26 cellular contexts compared by ENCODE assay signal in genomic region chr13:41196011-41196410, GRCh38. TPM values are rescaled to one million over a fixed set of nuclear protein-coding genes. Genes with fewer than 3 reads are reported as not detected.
DNase-seq lines count a peak whose midpoint lies in the region; ATAC-seq, FAIRE-seq and TF ChIP-seq lines count a peak whose summit lies in the region.
"Had no signal": no experiment of that assay in that cellular context is flagged by ENCODE, and none has a peak within 500 bp of the region (broad histone marks: within the 10 kb centered on the region; RNA-seq: fewer than 3 reads in every experiment).

No MANE protein-coding gene starts in this region.

- H3K9ac ChIP-seq in OCI-LY3 (ENCODE audit: low read length): no peak overlapping the region
- H3K9ac ChIP-seq in K562 (ENCODE audit: insufficient read depth in 1 of 2, low read depth in 2 of 2, low read length in 2 of 2): no peak overlapping the region

- peaks cover 18% of the 10 kb centered on the region for H3K36me3 Mint-ChIP-seq in CD4-positive, alpha-beta T cell (ENCODE audit: low read depth)
- H3K36me3 Mint-ChIP-seq in stimulated activated memory B cell treated with anti-CD40 and anti-IgM and Interleukin-4, amounts not matched to agents 10 μg/mL and 1 μg/mL and 100 μg/mL, for 72 hours: peaks cover 15% of the 10 kb centered on the region

- H3K4me1 ChIP-seq in OCI-LY3 (ENCODE audit: low read length) (peaks cover 34% of the 10 kb centered on the region), K562 (replicated peaks in 1 of 2; ENCODE audit: control insufficient read depth in 2 of 2, insufficient read depth in 2 of 2, low read length in 2 of 2) (peaks cover 4 to 11% of the 10 kb centered on the region in 2 experiments; a peak in 4 of 5 replicates), mucosa of descending colon (ENCODE audit: low read depth) (peaks cover 5% of the 10 kb centered on the region)

- no peak for TF ChIP-seq EP300 in K562 (IDR thresholded peaks at IDR 0.05; ENCODE audit: low read length)

- no peak for TF ChIP-seq RAD21 in K562 (CRISPR knock-in tag; conservative IDR thresholded peaks at IDR 0.05 in 1 of 2, IDR thresholded peaks at IDR 0.05 in 1 of 2)

- no peak overlapping the region for H2AFZ ChIP-seq in OCI-LY3 (ENCODE audit: low read depth, low read length)
- H2AFZ ChIP-seq in K562 (ENCODE audit: low read depth, low read length): 0 out of 2 replicates have a peak overlapping the region, but pooled peaks have one; percentile 8

- H3K27ac ChIP-seq in CD4-positive, alpha-beta T cell (ENCODE audit: low read depth, low read length): no peak overlapping the region
- H3K27ac ChIP-seq in OCI-LY3 (ENCODE audit: low read length) (no peak overlapping the region), K562 (ENCODE audit: extremely low read depth, low read depth, low read length) (no peak overlapping the region)
- H3K27ac ChIP-seq: C4-2B, RWPE1 had no signal

- intact Hi-C loops in CD4-positive, alpha-beta T cell (cut with DNase I, micrococcal nuclease): loop anchor here (10.0 kb wide), 3 partner anchors 119 to 271 kb away; partner anchors contain the start of gene NAA16 (in 1 of the 2)
- intact Hi-C loops in K562 (cut with micrococcal nuclease) (no loop called here), mucosa of descending colon (cut with DNase I, micrococcal nuclease) (loop anchor here in 1 of 2 donors (10.0 kb wide), 1 partner anchor 61 kb away; the partner anchor contains the start of gene KBTBD6)

- no peak for TF ChIP-seq CTCF in CD4-positive, alpha-beta T cell (IDR thresholded peaks at IDR 0.05)
- no peak for TF ChIP-seq CTCF in OCI-LY3 (IDR thresholded peaks at IDR 0.05; ENCODE audit: low read depth, low read length)
- TF ChIP-seq CTCF in K562 (IDR thresholded peaks at IDR 0.05 in 2 of 3, conservative IDR thresholded peaks at IDR 0.05 in 1 of 3; ENCODE audit: insufficient read depth in 2 of 3, low read depth in 1 of 3, low read length in 3 of 3): no peak
- no peak for TF ChIP-seq CTCF in mucosa of descending colon (IDR thresholded peaks at IDR 0.05)

- H3K9me3 Mint-ChIP-seq in CD4-positive, alpha-beta T cell: no peaks in the 10 kb centered on the region
- peaks cover 10% of the 10 kb centered on the region for H3K9me3 Mint-ChIP-seq in stimulated activated memory B cell treated with anti-CD40 and anti-IgM and Interleukin-4, amounts not matched to agents 10 μg/mL and 1 μg/mL and 100 μg/mL, for 72 hours
- H3K9me3 Mint-ChIP-seq: CD8-positive, alpha-beta memory T cell had no signal

- DNase-seq in CD4-positive, alpha-beta T cell: no peak
- DNase-seq in K562 (ENCODE audit: extremely low read depth in 1 of 4, low spot score in 3 of 4) (no peak), mucosa of descending colon (no peak), hypothalamus (lab: John Stamatoyannopoulos, UW) (no peak)
- DNase-seq: CD8-positive, alpha-beta memory T cell; DMS 273 treated with DMSO at 0.1 percent for 48 hours; DMS79 treated with DMSO at 0.1 percent for 48 hours; GF-D8; KBM-7; MG63; NCI-H1105 treated with DMSO at 0.1 percent for 48 hours; NCI-H146; NCI-H1930; NCI-H2107; NCI-H524; NK-92 treated with Interleukin-12 subunit alpha and Interleukin-12 subunit beta, amount 100 ng/mL, for 24 hours; SHP77; SW 1271 had no signal

- H3K79me2 ChIP-seq in OCI-LY3 (ENCODE audit: low read length) (no peaks in the 10 kb centered on the region), K562 (ENCODE audit: control insufficient read depth, insufficient read depth, low read length) (peaks cover 12% of the 10 kb centered on the region)

- in situ Hi-C loops in K562 (cut with MboI): no loop called here

- H3K9me1 ChIP-seq in K562 (ENCODE audit: control insufficient read depth, insufficient read depth, low read length): no peaks in the 10 kb centered on the region

- peaks cover 29% of the 10 kb centered on the region for H3K4me1 Mint-ChIP-seq in CD4-positive, alpha-beta T cell (ENCODE audit: low read depth)
- H3K4me1 Mint-ChIP-seq in stimulated activated memory B cell treated with anti-CD40 and anti-IgM and Interleukin-4, amounts not matched to agents 10 μg/mL and 1 μg/mL and 100 μg/mL, for 72 hours: peaks cover 53% of the 10 kb centered on the region

- no peaks in the 10 kb centered on the region for H3K9me3 ChIP-seq in CD4-positive, alpha-beta T cell (ENCODE audit: control insufficient read depth, low read length)
- no peaks in the 10 kb centered on the region for H3K9me3 ChIP-seq in OCI-LY3 (ENCODE audit: insufficient read depth, low read length)
- H3K9me3 ChIP-seq in K562 (replicated peaks; ENCODE audit: control insufficient read depth, insufficient read depth, low read depth, low read length): no peaks in the 10 kb centered on the region
- no peaks in the 10 kb centered on the region for H3K9me3 ChIP-seq in mucosa of descending colon

- no peak overlapping the region for H3K27ac Mint-ChIP-seq in CD4-positive, alpha-beta T cell
- H3K27ac Mint-ChIP-seq in stimulated activated memory B cell treated with anti-CD40 and anti-IgM and Interleukin-4, amounts not matched to agents 10 μg/mL and 1 μg/mL and 100 μg/mL, for 72 hours: peak overlapping the region; percentile 22
- H3K27ac Mint-ChIP-seq: B cell; CD8-positive, alpha-beta memory T cell had no signal

- peak overlapping the region; percentile 38 for H3K4me3 Mint-ChIP-seq in CD4-positive, alpha-beta T cell
- H3K4me3 Mint-ChIP-seq in stimulated activated memory B cell treated with anti-CD40 and anti-IgM and Interleukin-4, amounts not matched to agents 10 μg/mL and 1 μg/mL and 100 μg/mL, for 72 hours: no peak overlapping the region
- H3K4me3 Mint-ChIP-seq: B cell had no signal

- POLR2A ChIA-PET in CD4-positive, alpha-beta T cell (lab: Charles Lee): interaction anchor here (0.6 to 1.3 kb wide), 2 partner anchors 77 to 135 kb away, joined by 4 to 5 read pairs; partner anchors contain the start of gene WBP4
- POLR2A ChIA-PET in K562 (lab: Yijun Ruan, JAX): no interaction called here

- no peak for ATAC-seq in CD4-positive, alpha-beta T cell (ENCODE audit: poor library complexity)
- ATAC-seq in K562 (no peak), mucosa of descending colon (no peak), GM21423 (IDR thresholded peaks at IDR 0.05; ENCODE audit: unreplicated experiment) (no peak)
- no peak for ATAC-seq in stimulated activated memory B cell treated with anti-CD40 and anti-IgM and Interleukin-4, amounts not matched to agents 10 μg/mL and 1 μg/mL and 100 μg/mL, for 72 hours

- no TSS peak for BruUV-seq in K562 (replicated peaks; lab: Mats Ljungman, UMichigan)

- no peaks in the 10 kb centered on the region for H3K27me3 ChIP-seq in CD4-positive, alpha-beta T cell (ENCODE audit: control insufficient read depth, insufficient read depth, low read length)
- H3K27me3 ChIP-seq in OCI-LY3 (ENCODE audit: low read depth, low read length): no peaks in the 10 kb centered on the region
- no peaks in the 10 kb centered on the region for H3K27me3 ChIP-seq in K562 (ENCODE audit: control insufficient read depth in 2 of 2, insufficient read depth in 2 of 2, low read length in 2 of 2)
- H3K27me3 ChIP-seq: MG63 had no signal

- TF ChIP-seq POLR2A in K562 (conservative IDR thresholded peaks at IDR 0.05): no peak

- H4K20me1 ChIP-seq in OCI-LY3 (ENCODE audit: insufficient read depth, low read length) (no peaks in the 10 kb centered on the region), K562 (replicated peaks; ENCODE audit: control insufficient read depth, insufficient read depth, low read length) (no peaks in the 10 kb centered on the region)

- FAIRE-seq in K562 (lab: Jason Lieb, UNC): no peak
- FAIRE-seq: GM12891, H54 had no signal

- no peaks in the 10 kb centered on the region for H3K36me3 ChIP-seq in OCI-LY3 (replicated peaks; ENCODE audit: low read depth, low read length)
- no peaks in the 10 kb centered on the region for H3K36me3 ChIP-seq in K562 (ENCODE audit: control insufficient read depth, insufficient read depth, low read length)
- H3K36me3 ChIP-seq in mucosa of descending colon (ENCODE audit: low read depth): no peaks in the 10 kb centered on the region

- H3K4me3 ChIP-seq in OCI-LY3 (ENCODE audit: low read length): no peak overlapping the region
- no peak overlapping the region for H3K4me3 ChIP-seq in K562
- no peak overlapping the region for H3K4me3 ChIP-seq in mucosa of descending colon
- H3K4me3 ChIP-seq: MG63 had no signal

- CTCF ChIA-PET in CD4-positive, alpha-beta T cell (lab: Charles Lee): interaction anchor here (1.1 to 1.7 kb wide), 4 partner anchors 36 to 266 kb away, joined by 3 to 4 read pairs (median 3); partner anchors contain the start of gene MTRF1
- CTCF ChIA-PET in K562 (lab: Yijun Ruan, JAX; ENCODE audit: low intra/inter-chr PET ratio): no interaction called here

- H3K27me3 Mint-ChIP-seq in CD4-positive, alpha-beta T cell: no peaks in the 10 kb centered on the region
- no peaks in the 10 kb centered on the region for H3K27me3 Mint-ChIP-seq in stimulated activated memory B cell treated with anti-CD40 and anti-IgM and Interleukin-4, amounts not matched to agents 10 μg/mL and 1 μg/mL and 100 μg/mL, for 72 hours
- H3K27me3 Mint-ChIP-seq: B cell had no signal

- H3K4me2 ChIP-seq in OCI-LY3 (ENCODE audit: low read length) (0 out of 2 replicates have a peak overlapping the region, but pooled peaks have one; percentile 12), K562 (ENCODE audit: insufficient read depth, low read length) (no peak overlapping the region)

RNA-seq across cellular contexts. Expression of gene KBTBD7, which starts 1.6 kb away (rescaled TPM):
- 1 to 10 TPM; 2.7 to 3.1 TPM for total RNA-seq in CD4-positive, alpha-beta T cell
- 4.3 and 4.7 TPM in 2 replicates for total RNA-seq in K562 (2011; cell fraction: chromatin; rRNA removed; ENCODE audit: low replicate concordance)
- total RNA-seq in K562 (2011; cell fraction: nucleolus; rRNA removed): 5.2 and 6.4 TPM in 2 replicates
- total RNA-seq in K562 (2011; cell fraction: nucleoplasm; rRNA removed): 3.7 and 4.8 TPM in 2 replicates
- total RNA-seq in K562 (2014; rRNA removed) (2.3 and 3.7 TPM in 2 replicates), K562 (2014; rRNA removed; fragmentation: Illumina TruSeq; extraction: Trizol) (3.5 and 3.6 TPM in 2 replicates), K562 (2015; rRNA removed; fragmentation: Illumina TruSeq; extraction: Trizol) (3.9 and 4.1 TPM in 2 replicates), K562 (2021) (4.4 and 4.5 TPM in 2 replicates), mucosa of descending colon (1 to 10 TPM; 5.3 to 8.6 (median 5.8) TPM)
- polyA plus RNA-seq in K562 (2011; rRNA removed) (3.6 and 3.9 TPM in 2 replicates), K562 (2014; fragmentation: Illumina TruSeq; extraction: Trizol) (2.9 and 3.3 TPM in 2 replicates), K562 (2014; fragmentation: Nextera tagmentation; extraction: Ambion mirVana) (1 to 10 TPM; 1.8 to 2.3 TPM), K562 (2014; rRNA removed) (2.5 TPM in 2 replicates)
- 3.9 and 4.1 TPM in 2 replicates for polyA plus RNA-seq in K562 (2011; cell fraction: cytosol; rRNA removed)
- polyA plus RNA-seq in K562 (2011; cell fraction: nucleus; rRNA removed): 2.3 and 2.8 TPM in 2 replicates
- polyA plus RNA-seq in K562 (2012): 3.0 and 3.5 TPM in 2 replicates
- 9.9 and 10.9 TPM in 2 replicates for polyA minus RNA-seq in K562 (2011; rRNA and poly(A)+ RNA removed)
- polyA minus RNA-seq in K562 (2011; cell fraction: cytosol; rRNA and poly(A)+ RNA removed): 4.7 and 6.4 TPM in 2 replicates
- 5.5 and 11.1 TPM in 2 replicates for polyA minus RNA-seq in K562 (2011; cell fraction: nucleus; rRNA and poly(A)+ RNA removed)
